Comparison of ENCODE assay signal across 29 cellular contexts in the genomic region with DNA sequence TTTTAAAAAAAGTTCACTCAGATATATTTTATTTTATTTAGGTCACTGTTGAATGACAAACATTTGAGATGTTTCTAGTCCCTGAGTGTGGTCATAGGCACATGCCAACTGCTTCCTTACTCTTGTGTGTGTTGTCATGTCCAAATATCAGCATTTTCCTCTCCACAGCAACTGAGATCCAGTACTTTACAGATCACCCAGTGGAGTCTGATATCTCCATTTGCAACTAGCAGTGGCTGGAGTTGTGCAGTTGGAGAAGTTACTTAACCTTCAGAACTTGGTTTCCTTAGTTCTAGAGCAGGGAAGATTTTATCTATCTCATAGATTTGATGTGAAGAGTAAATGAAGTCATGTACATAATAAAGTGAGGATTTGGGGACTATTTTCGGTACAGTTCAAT.
"Had no signal": no experiment of that assay in that cellular context is flagged by ENCODE, and none has a peak within 500 bp of the region (broad histone marks: within the 10 kb centered on the region; RNA-seq: fewer than 3 reads in every experiment).

No MANE protein-coding gene starts in this region.

- H3K9me3 ChIP-seq: esophagus squamous epithelium, left lung, lower lobe of right lung, pancreas, prostate gland, sigmoid colon, stomach, thyroid gland, upper lobe of left lung had no signal

- H3K4me1 ChIP-seq: pancreas, prostate gland, stomach, thyroid gland, upper lobe of left lung had no signal

- H3K27me3 ChIP-seq: esophagus squamous epithelium, heart right ventricle, left lung, pancreas, sigmoid colon, stomach, thyroid gland, upper lobe of left lung had no signal

- ATAC-seq: heart right ventricle; left lung; lower lobe of right lung; naive thymus-derived CD8-positive, alpha-beta T cell; pancreas; stimulated activated memory B cell treated with anti-CD40 and anti-IgM and Interleukin-4, amounts not matched to agents 10 μg/mL and 1 μg/mL and 100 μg/mL, for 72 hours had no signal

- DNase-seq: activated CD4-positive, alpha-beta T cell treated with anti-CD3 and anti-CD28 coated beads for 48 hours; activated CD4-positive, alpha-beta T cell treated with anti-CD3 and anti-CD28 coated beads, Interleukin-2, amount 50 U/mL, for 48 hours; activated CD8-positive, alpha-beta memory T cell treated with anti-CD3 and anti-CD28 coated beads for 24 hours; activated effector memory CD4-positive, alpha-beta T cell treated with Interleukin-2 at 50 U/mL for 16 hours; activated naive CD4-positive, alpha-beta T cell treated with Interleukin-2 at 50 U/mL for 16 hours; anterior cingulate cortex; dermis blood vessel endothelial cell; effector CD4-positive, alpha-beta T cell; esophagus squamous epithelium; foreskin melanocyte; heart right ventricle; kidney glomerular epithelial cell; left lung; lower lobe of right lung; mesenchymal stem cell; naive thymus-derived CD8-positive, alpha-beta T cell; nucleus accumbens; pancreas; sigmoid colon; small intestine; stimulated activated CD4-positive, alpha-beta T cell treated with anti-CD3 and anti-CD28 coated beads, Interleukin-4, amount 100 ng/mL, for 24 hours; stimulated activated CD8-positive, alpha-beta memory T cell treated with anti-CD3 and anti-CD28 coated beads, Interleukin-4, amount 100 ng/mL, for 48 hours; stomach; thyroid gland; upper lobe of left lung had no signal

- FAIRE-seq: pancreas, TTC549 had no signal

- H3K36me3 ChIP-seq: left lung, lower lobe of right lung, pancreas, prostate gland, upper lobe of left lung had no signal

- H3K4me3 ChIP-seq: esophagus squamous epithelium, heart right ventricle, left lung, lower lobe of right lung, pancreas, prostate gland, sigmoid colon, stomach, thyroid gland, upper lobe of left lung had no signal

- H3K27ac ChIP-seq: esophagus squamous epithelium, heart right ventricle, left lung, lower lobe of right lung, pancreas, prostate gland, sigmoid colon, stomach, thyroid gland, upper lobe of left lung, VCaP had no signal
